23 cellular contexts compared by ENCODE assay signal in genomic region chrY:15535131-15535530, GRCh38.
A peak's percentile ranks its signal among the peaks of the same experiment; 100 is the strongest.
DNase-seq lines count a peak whose midpoint lies in the region; ATAC-seq, FAIRE-seq and TF ChIP-seq lines count a peak whose summit lies in the region.
"Had no signal": no experiment of that assay in that cellular context is flagged by ENCODE, and none has a peak within 500 bp of the region (broad histone marks: within the 10 kb centered on the region; RNA-seq: fewer than 3 reads in every experiment).

No MANE protein-coding gene starts in this region.

- POLR2A ChIA-PET in AG04450 (lab: Yijun Ruan, JAX) = interaction anchor here (1.1 kb wide), 1 partner anchor 59 kb away, joined by 3 read pairs; no protein-coding TSS in a partner anchor

- peak overlapping the region; percentile 35 for H3K4me3 Mint-ChIP-seq in stimulated activated effector memory CD8-positive, alpha-beta T cell treated with anti-CD3 and anti-CD28 coated beads, Interleukin-12 subunit alpha, Interleukin-12 subunit beta, amount 100 ng/mL, for 72 hours
- H3K4me3 Mint-ChIP-seq: B cell; CD8-positive, alpha-beta T cell had no signal

- peak overlapping the region; percentile 77 for H3K27ac ChIP-seq in AG04450 (ENCODE audit: low read depth, low read length)
- H3K27ac ChIP-seq in epithelial cell of prostate = peak overlapping the region; percentile 19
- H3K27ac ChIP-seq: A549, C4-2B, HL-60, Peyer's patch had no signal

- CTCF ChIA-PET in AG04450 (lab: Charles Lee) = interaction anchor here (1.0 kb wide), 1 partner anchor 23 kb away, joined by 3 read pairs; no protein-coding TSS in a partner anchor

- peaks cover 3% of the 10 kb centered on the region for H3K9me3 Mint-ChIP-seq in stimulated activated effector memory CD8-positive, alpha-beta T cell treated with anti-CD3 and anti-CD28 coated beads, Interleukin-12 subunit alpha, Interleukin-12 subunit beta, amount 100 ng/mL, for 72 hours
- H3K9me3 Mint-ChIP-seq: CD8-positive, alpha-beta T cell had no signal

- no peaks in the 10 kb centered on the region for H3K9me3 ChIP-seq in AG04450 (ENCODE audit: control insufficient read depth, insufficient read depth, low read length)
- H3K9me3 ChIP-seq: A549, Peyer's patch had no signal

- DNase-seq in AG04450 (ENCODE audit: low read depth, low spot score) (no peak), RCC 7860 (ENCODE audit: low spot score) (peak; percentile 76), epithelial cell of prostate (ENCODE audit: low read depth, low spot score) (no peak), T-helper 2 cell (no peak)
- DNase-seq in stimulated activated effector memory CD8-positive, alpha-beta T cell treated with anti-CD3 and anti-CD28 coated beads, Interleukin-12 subunit alpha, Interleukin-12 subunit beta, amount 100 ng/mL, for 72 hours (ENCODE audit: low spot score in 2 of 2) = no peak
- DNase-seq: CD8-positive, alpha-beta T cell; DND-41; H7; NCI-H1048; NCI-H1417; NCI-H1694 treated with DMSO at 0.1 percent for 48 hours; NCI-H2081 treated with DMSO at 0.1 percent for 48 hours; NCI-H2171; NCI-H510A; NCI-H69; Peyer's patch had no signal

- H3K4me3 ChIP-seq in AG04450 (ENCODE audit: low read depth, low read length) = no peak overlapping the region
- H3K4me3 ChIP-seq: A549, Peyer's patch had no signal

- H3K27ac Mint-ChIP-seq in stimulated activated effector memory CD8-positive, alpha-beta T cell treated with anti-CD3 and anti-CD28 coated beads, Interleukin-12 subunit alpha, Interleukin-12 subunit beta, amount 100 ng/mL, for 72 hours = peak overlapping the region; percentile 63
- H3K27ac Mint-ChIP-seq: B cell; CD8-positive, alpha-beta T cell had no signal

- no peak for TF ChIP-seq CTCF in AG04450 (IDR thresholded peaks at IDR 0.05; ENCODE audit: low read depth, low read length)

- H3K36me3 Mint-ChIP-seq in stimulated activated effector memory CD8-positive, alpha-beta T cell treated with anti-CD3 and anti-CD28 coated beads, Interleukin-12 subunit alpha, Interleukin-12 subunit beta, amount 100 ng/mL, for 72 hours = no peaks in the 10 kb centered on the region
- H3K36me3 Mint-ChIP-seq: CD8-positive, alpha-beta T cell had no signal

- H3K4me1 Mint-ChIP-seq in stimulated activated effector memory CD8-positive, alpha-beta T cell treated with anti-CD3 and anti-CD28 coated beads, Interleukin-12 subunit alpha, Interleukin-12 subunit beta, amount 100 ng/mL, for 72 hours = peaks cover 7% of the 10 kb centered on the region
- H3K4me1 Mint-ChIP-seq: B cell had no signal

- H3K27me3 ChIP-seq in AG04450 (ENCODE audit: control insufficient read depth, insufficient read depth, low read length) = no peaks in the 10 kb centered on the region
- H3K27me3 ChIP-seq: Peyer's patch had no signal

- peak; percentile 87 for FAIRE-seq in RCC 7860 (lab: Jason Lieb, UNC)
- FAIRE-seq: A549 had no signal

- ATAC-seq in stimulated activated effector memory CD8-positive, alpha-beta T cell treated with anti-CD3 and anti-CD28 coated beads, Interleukin-12 subunit alpha, Interleukin-12 subunit beta, amount 100 ng/mL, for 72 hours = peak; percentile 51
- ATAC-seq in HG02885 (IDR thresholded peaks at IDR 0.05; ENCODE audit: poor library complexity, unreplicated experiment) (no peak), HG02938 (IDR thresholded peaks at IDR 0.05; ENCODE audit: unreplicated experiment) (no peak)
- ATAC-seq: CD8-positive, alpha-beta T cell; SK-N-SH treated with all-trans-retinoic acid at 6 μM for 48 hours had no signal
